Comparison of ENCODE assay signal across 7 cellular contexts in genomic region chr1:70024272-70024671, GRCh38.
"Had no signal": no experiment of that assay in that cellular context is flagged by ENCODE, and none has a peak within 500 bp of the region (broad histone marks: within the 10 kb centered on the region; RNA-seq: fewer than 3 reads in every experiment).

No MANE protein-coding gene starts in this region.

- DNase-seq: KBM-7, KG1 had no signal

- H3K4me3 Mint-ChIP-seq: IgD-negative memory B cell had no signal

- H3K4me1 Mint-ChIP-seq: IgD-negative memory B cell had no signal

- H3K4me2 ChIP-seq: KMS-11 had no signal

- FAIRE-seq: HepG2, HTR-8/SVneo had no signal

- H3K36me3 Mint-ChIP-seq: IgD-negative memory B cell had no signal

- H3K27me3 Mint-ChIP-seq: IgD-negative memory B cell had no signal

- ATAC-seq: HepG2 had no signal

- H3K27ac ChIP-seq: HL-60, KMS-11 had no signal

- H3K9ac ChIP-seq: KMS-11 had no signal

- H3K27ac Mint-ChIP-seq: IgD-negative memory B cell had no signal
